Comparison of ENCODE assay signal across 28 cellular contexts in the genomic region with DNA sequence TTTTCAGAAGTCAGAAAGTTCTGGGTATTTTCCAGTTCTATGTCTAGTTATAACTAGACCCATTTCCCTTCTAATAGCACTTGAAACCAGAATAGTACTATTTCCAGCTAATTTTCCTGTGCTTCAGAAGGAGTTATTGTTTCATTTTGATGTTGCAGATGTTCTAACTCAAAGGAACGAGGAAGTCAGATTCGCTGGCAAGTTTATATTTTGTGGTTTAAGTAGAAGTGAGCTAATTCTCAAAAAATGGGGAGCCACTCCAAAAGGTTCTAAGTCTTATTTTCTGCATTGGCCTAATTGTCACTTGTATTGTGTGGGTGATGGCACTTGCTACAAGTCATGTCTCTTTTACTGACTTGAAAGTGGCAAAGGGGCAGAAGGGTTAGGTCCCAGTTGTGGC. TPM values are rescaled to one million over a fixed set of nuclear protein-coding genes. Genes with fewer than 3 reads are reported as not detected.
DNase-seq lines count a peak whose midpoint lies in the region; TF ChIP-seq lines count a peak whose summit lies in the region.
"Had no signal": no experiment of that assay in that cellular context is flagged by ENCODE, and none has a peak within 500 bp of the region (broad histone marks: within the 10 kb centered on the region; RNA-seq: fewer than 3 reads in every experiment).

No MANE protein-coding gene starts in this region.

- H3K27me3 ChIP-seq in Peyer's patch (no peaks in the 10 kb centered on the region), colonic mucosa (no peaks in the 10 kb centered on the region)
- H3K27me3 ChIP-seq: esophagus squamous epithelium, right atrium auricular region, testis had no signal

- no peak for TF ChIP-seq POLR2A in Peyer's patch (IDR thresholded peaks at IDR 0.05)

- H3K4me3 ChIP-seq in astrocyte of the spinal cord (ENCODE audit: low read depth, low read length) (no peak overlapping the region), Peyer's patch (no peak overlapping the region), colonic mucosa (no peak overlapping the region)
- H3K4me3 ChIP-seq: esophagus squamous epithelium, right atrium auricular region, testis had no signal

- no peaks in the 10 kb centered on the region for H3K9me3 ChIP-seq in Peyer's patch
- no peaks in the 10 kb centered on the region for H3K9me3 ChIP-seq in colonic mucosa
- H3K9me3 ChIP-seq: esophagus squamous epithelium, right atrium auricular region, SK-N-SH, testis had no signal

- TF ChIP-seq CTCF in astrocyte of the spinal cord (IDR thresholded peaks at IDR 0.05; ENCODE audit: low read depth, low read length) (no peak), Peyer's patch (IDR thresholded peaks at IDR 0.05) (no peak), colonic mucosa (IDR thresholded peaks at IDR 0.05) (no peak)

- DNase-seq in AG08395 (ENCODE audit: low spot score), result peak; percentile 75
- DNase-seq in H4 (ENCODE audit: low spot score), result peak; percentile 52
- peak; percentile 53 for DNase-seq in astrocyte of the spinal cord (ENCODE audit: low read depth, low spot score)
- peak; percentile 66 for DNase-seq in glomerular visceral epithelial cell (ENCODE audit: extremely low spot score)
- no peak for DNase-seq in DMS 273 (lab: John Stamatoyannopoulos, UW; ENCODE audit: unreplicated experiment)
- DNase-seq in Peyer's patch, result no peak
- DNase-seq in colonic mucosa, result no peak
- no peak for DNase-seq in NCI-H187 treated with DMSO at 0.1 percent for 48 hours (lab: John Stamatoyannopoulos, UW)
- DNase-seq: activated CD4-positive, CD25-positive, alpha-beta regulatory T cell; activated CD8-positive, alpha-beta T cell treated with anti-CD3 and anti-CD28 coated beads for 36 hours; activated gamma-delta T cell treated with Interleukin-2 at 50 U/mL for 16 hours; CD4-positive, alpha-beta memory T cell; DMS53; effector memory CD8-positive, alpha-beta T cell; esophagus squamous epithelium; Karpas-422; NCI-H1092; NCI-H510A; occipital lobe; RPMI8226; SK-N-SH; stimulated activated CD4-positive, alpha-beta T cell treated with anti-CD3 and anti-CD28 coated beads, Interleukin-15, amount 100 ng/mL, for 24 hours; testis had no signal

- H3K27ac ChIP-seq in Peyer's patch, result no peak overlapping the region
- H3K27ac ChIP-seq in colonic mucosa, result no peak overlapping the region
- H3K27ac ChIP-seq: esophagus squamous epithelium, right atrium auricular region, testis had no signal

- intact Hi-C loops in colonic mucosa (cut with DNase I), result no loop called here

- in situ Hi-C loops in astrocyte of the spinal cord (cut with HindIII; ENCODE audit: low sequenced_read_pairs), result no loop called here

- H3K9ac ChIP-seq in colonic mucosa (ENCODE audit: low read depth in 2 of 2, low read length in 2 of 2), result no peak overlapping the region
- H3K9ac ChIP-seq: SK-N-SH had no signal

- no peaks in the 10 kb centered on the region for H3K36me3 ChIP-seq in Peyer's patch
- H3K36me3 ChIP-seq in colonic mucosa, result no peaks in the 10 kb centered on the region
- H3K36me3 ChIP-seq: esophagus squamous epithelium, right atrium auricular region had no signal

- H3K4me1 ChIP-seq in Peyer's patch, result no peaks in the 10 kb centered on the region
- no peaks in the 10 kb centered on the region for H3K4me1 ChIP-seq in colonic mucosa
- H3K4me1 ChIP-seq: right atrium auricular region, testis had no signal

RNA-seq across cellular contexts. Expression of gene CCDC185, which starts 18.1 kb away (rescaled TPM):
- not detected in 2 replicates for total RNA-seq in H4 (2014; rRNA removed; shearing (Covaris generic))
- total RNA-seq in Peyer's patch (not detected), colonic mucosa (not detected)
- total RNA-seq: A673; activated CD8-positive, alpha-beta T cell treated with anti-CD3 and anti-CD28 coated beads for 36 hours; CD4-positive, alpha-beta memory T cell; chondrocyte; kidney epithelial cell; lung microvascular endothelial cell; occipital lobe; right atrium auricular region had no signal

RNA-seq across cellular contexts. Expression of gene SUSD4, which starts 47.3 kb away (rescaled TPM):
- 0.14 and 0.99 TPM in 2 replicates for total RNA-seq in H4 (2014; rRNA removed; shearing (Covaris generic))
- total RNA-seq in Peyer's patch, result under 1 TPM in 1 of 4 donors, not detected in 3; 0.54 TPM
- under 1 TPM; 0.15 to 0.37 TPM for total RNA-seq in colonic mucosa
- total RNA-seq: A673 had no signal

Comparison
In these comparisons a context has a peak if more than half of its experiments do, and no peak if none do; other contexts are left out.
1. DNase-seq: peak in AG08395 (single experiment), H4 (single experiment), astrocyte of the spinal cord (single experiment) and glomerular visceral epithelial cell (single experiment); none in DMS 273 (single experiment), Peyer's patch (0 of 3), colonic mucosa (single experiment) and NCI-H187 treated with DMSO at 0.1 percent for 48 hours (single experiment).